In genomic region chr11:47620836-47621378, GRCh38 we compare ENCODE assay signal across 23 cellular contexts. TPM values are rescaled to one million over a fixed set of nuclear protein-coding genes. Genes with fewer than 3 reads are reported as not detected.
DNase-seq lines count a peak whose midpoint lies in the region; FAIRE-seq and TF ChIP-seq lines count a peak whose summit lies in the region.
"Had no signal": no experiment of that assay in that cellular context is flagged by ENCODE, and none has a peak within 500 bp of the region (broad histone marks: within the 10 kb centered on the region; RNA-seq: fewer than 3 reads in every experiment).

No MANE protein-coding gene starts in this region.

- H3K4me3 Mint-ChIP-seq in activated T-cell treated with anti-CD3 and anti-CD28 coated beads, Interleukin-2, amount 50 U/mL, for 24 hours: no peak overlapping the region
- H3K4me3 Mint-ChIP-seq: CD4-positive, alpha-beta memory T cell; H9 had no signal

- 47 to 54% methylated on average over 2 of the region's 2 CpGs for WGBS in tibial nerve, 2 donors
- 100% methylated on average over 2 of the region's 2 CpGs for WGBS in smooth muscle cell (ENCODE audit: low lambda C conversion rate)

- peaks cover 4% of the 10 kb centered on the region for H3F3A ChIP-seq in smooth muscle cell (ENCODE audit: low read depth)

- no peak for TF ChIP-seq POLR2A in tibial nerve (IDR thresholded peaks at IDR 0.05)

- TF ChIP-seq EP300 in tibial nerve (IDR thresholded peaks at IDR 0.05): no peak

- H2AFZ ChIP-seq in keratinocyte (ENCODE audit: control insufficient read depth, low read length) (no peak overlapping the region), smooth muscle cell (ENCODE audit: low read depth) (no peak overlapping the region)

- H3K27ac ChIP-seq in keratinocyte (ENCODE audit: control insufficient read depth, insufficient read depth, low read length) (peak overlapping the region; percentile 12), tibial nerve (peak overlapping the region in 2 of 4 donors; percentile 10 to 33), smooth muscle cell (ENCODE audit: low read depth) (no peak overlapping the region)

- peaks cover 86% of the 10 kb centered on the region for H3K36me3 Mint-ChIP-seq in activated T-cell treated with anti-CD3 and anti-CD28 coated beads, Interleukin-2, amount 50 U/mL, for 24 hours (ENCODE audit: low read depth)

- no peaks in the 10 kb centered on the region for H3K9me3 ChIP-seq in keratinocyte (ENCODE audit: control insufficient read depth, low read depth, low read length)
- H3K9me3 ChIP-seq in tibial nerve: no peaks in the 10 kb centered on the region
- H3K9me3 ChIP-seq in smooth muscle cell (replicated peaks; ENCODE audit: low read depth): no peaks in the 10 kb centered on the region
- H3K9me3 ChIP-seq: MG63 had no signal

- dilution Hi-C loops in keratinocyte (cut with MboI; ENCODE audit: extremely low pct_ligation_motif_present, low sequenced_read_pairs): no loop called here

- H3K27ac Mint-ChIP-seq in activated T-cell treated with anti-CD3 and anti-CD28 coated beads, Interleukin-2, amount 50 U/mL, for 24 hours: peak overlapping the region; percentile 59
- H3K27ac Mint-ChIP-seq: CD4-positive, alpha-beta memory T cell; H9 had no signal

- H3K9ac ChIP-seq in keratinocyte (ENCODE audit: control insufficient read depth, extremely low read depth, insufficient read depth, low read length) (no peak overlapping the region), smooth muscle cell (ENCODE audit: low read depth) (no peak overlapping the region)

- H3K4me1 ChIP-seq in keratinocyte (ENCODE audit: control insufficient read depth, extremely low read depth, insufficient read depth, low read length) (no peaks in the 10 kb centered on the region), tibial nerve (peaks cover 0 to 30% (median 4%) of the 10 kb centered on the region in 4 donors), smooth muscle cell (ENCODE audit: low read depth) (no peaks in the 10 kb centered on the region)

- H3K36me3 ChIP-seq in keratinocyte (ENCODE audit: control insufficient read depth in 2 of 2, extremely low read depth in 1 of 2, insufficient read depth in 2 of 2, low read length in 2 of 2) (peaks cover 21 to 30% of the 10 kb centered on the region in 2 experiments), tibial nerve (peaks cover 2 to 81% (median 8%) of the 10 kb centered on the region in 3 donors), smooth muscle cell (ENCODE audit: low read depth) (peaks cover 17% of the 10 kb centered on the region)

- no peaks in the 10 kb centered on the region for H4K20me1 ChIP-seq in keratinocyte (ENCODE audit: control insufficient read depth, extremely low read depth, insufficient read depth, low read length)
- no peaks in the 10 kb centered on the region for H4K20me1 ChIP-seq in smooth muscle cell (ENCODE audit: low read depth)

- H3K9me1 ChIP-seq in keratinocyte (ENCODE audit: control insufficient read depth, extremely low read depth, insufficient read depth, low read length): no peaks in the 10 kb centered on the region

- no peaks in the 10 kb centered on the region for H3K27me3 Mint-ChIP-seq in activated T-cell treated with anti-CD3 and anti-CD28 coated beads, Interleukin-2, amount 50 U/mL, for 24 hours
- H3K27me3 Mint-ChIP-seq: CD4-positive, alpha-beta memory T cell had no signal

- H3K27me3 ChIP-seq in keratinocyte (ENCODE audit: control insufficient read depth, extremely low read depth, insufficient read depth, low read length) (no peaks in the 10 kb centered on the region), tibial nerve (no peaks in the 10 kb centered on the region), smooth muscle cell (ENCODE audit: low read depth) (no peaks in the 10 kb centered on the region)
- H3K27me3 ChIP-seq: MG63 had no signal

- no peak overlapping the region for H3K4me3 ChIP-seq in keratinocyte (ENCODE audit: control insufficient read depth in 2 of 3, extremely low read depth in 1 of 3, insufficient read depth in 2 of 3, low read depth in 1 of 3, low read length in 3 of 3)
- no peak overlapping the region for H3K4me3 ChIP-seq in tibial nerve
- H3K4me3 ChIP-seq in smooth muscle cell: no peak overlapping the region
- H3K4me3 ChIP-seq: MG63 had no signal

- no peak for FAIRE-seq in keratinocyte (lab: Jason Lieb, UNC)

- DNase-seq in activated T-cell treated with anti-CD3 and anti-CD28 coated beads, Interleukin-2, amount 50 U/mL, for 24 hours: no peak
- DNase-seq in activated T-cell treated with anti-CD3 and anti-CD28 coated beads for 4 hours: no peak
- DNase-seq in dermis blood vessel endothelial cell: peak; percentile 58
- DNase-seq in keratinocyte (ENCODE audit: low read depth, low spot score): no peak
- DNase-seq in superior temporal gyrus (ENCODE audit: extremely low spot score): peak; percentile 29
- no peak for DNase-seq in tibial nerve (ENCODE audit: low spot score in 2 of 2)
- no peak for DNase-seq in smooth muscle cell (lab: John Stamatoyannopoulos, UW; ENCODE audit: unreplicated experiment)
- DNase-seq in DMS153 (lab: John Stamatoyannopoulos, UW): no peak
- DNase-seq: CD4-positive, alpha-beta memory T cell; DMS79 treated with DMSO at 0.1 percent for 48 hours; H9; IMR-90; Karpas-422; MG63; NCI-H1105 treated with DMSO at 0.1 percent for 48 hours; NCI-H1694 treated with DMSO at 0.1 percent for 48 hours; NCI-H226; NCI-H526; NK-92 treated with Interleukin-12 subunit alpha and Interleukin-12 subunit beta, amount 100 ng/mL, for 24 hours had no signal

- H3K9me3 Mint-ChIP-seq in activated T-cell treated with anti-CD3 and anti-CD28 coated beads, Interleukin-2, amount 50 U/mL, for 24 hours: no peaks in the 10 kb centered on the region
- H3K9me3 Mint-ChIP-seq: CD4-positive, alpha-beta memory T cell; H9 had no signal

- no peak for TF ChIP-seq CTCF in keratinocyte (optimal IDR thresholded peaks at IDR 0.05 in 1 of 3, IDR thresholded peaks at IDR 0.05 in 1 of 3, conservative IDR thresholded peaks at IDR 0.05 in 1 of 3; ENCODE audit: extremely low read depth in 1 of 3, insufficient read depth in 2 of 3, low read length in 3 of 3)
- no peak for TF ChIP-seq CTCF in tibial nerve (IDR thresholded peaks at IDR 0.05)
- TF ChIP-seq CTCF in smooth muscle cell (IDR thresholded peaks at IDR 0.05; ENCODE audit: borderline replicate concordance, insufficient read depth, poor library complexity, severe bottlenecking): no peak

- H3K79me2 ChIP-seq in keratinocyte (ENCODE audit: control insufficient read depth, insufficient read depth, low read length): no peaks in the 10 kb centered on the region
- H3K79me2 ChIP-seq in smooth muscle cell (ENCODE audit: low read depth): no peaks in the 10 kb centered on the region

- H3K4me2 ChIP-seq in keratinocyte (ENCODE audit: control insufficient read depth, extremely low read depth, insufficient read depth, low read depth, low read length) (no peak overlapping the region), smooth muscle cell (no peak overlapping the region)

- H3K4me1 Mint-ChIP-seq in activated T-cell treated with anti-CD3 and anti-CD28 coated beads, Interleukin-2, amount 50 U/mL, for 24 hours (ENCODE audit: low read depth): no peaks in the 10 kb centered on the region
- H3K4me1 Mint-ChIP-seq: CD4-positive, alpha-beta memory T cell; H9 had no signal

RNA-seq across cellular contexts. Expression of gene MTCH2, which starts 21.5 kb away (rescaled TPM):
- total RNA-seq in dermis blood vessel endothelial cell: 104 and 133 TPM in 2 replicates
- polyA plus RNA-seq in keratinocyte: 153 to 232 TPM (median 185 TPM) in 3 replicates
- polyA plus RNA-seq in keratinocyte (2011; ENCODE audit: low read depth): 34.7 TPM
- 182 and 257 TPM in 2 replicates for polyA plus RNA-seq in keratinocyte (2011; cell fraction: cytosol; rRNA removed)
- polyA plus RNA-seq in keratinocyte (2011; cell fraction: nucleus; rRNA removed): 119 and 136 TPM in 2 replicates
- polyA plus RNA-seq in keratinocyte (2012; ENCODE audit: low replicate concordance): 103 and 179 TPM in 2 replicates
- 125 to 181 TPM (median 129 TPM) in 3 replicates for polyA minus RNA-seq in keratinocyte
- polyA minus RNA-seq in keratinocyte (2011; cell fraction: cytosol; rRNA and poly(A)+ RNA removed): 98.4 TPM
- 25.9 and 48.2 TPM in 2 replicates for polyA minus RNA-seq in keratinocyte (2011; cell fraction: nucleus; rRNA and poly(A)+ RNA removed)
- total RNA-seq in tibial nerve: 10 to 100 TPM; 33.0 to 50.2 (median 36.3) TPM
- 74.0 and 97.0 TPM in 2 replicates for total RNA-seq in smooth muscle cell
- 152 and 177 TPM in 2 replicates for polyA plus RNA-seq in smooth muscle cell

RNA-seq across cellular contexts. Expression of gene C1QTNF4, which starts 26.7 kb away (rescaled TPM):
- total RNA-seq in dermis blood vessel endothelial cell: 0.34 and 0.37 TPM in 2 replicates
- 0.10 TPM in 1 of 3 replicates, not detected in the others for polyA plus RNA-seq in keratinocyte
- polyA plus RNA-seq in keratinocyte (2011; ENCODE audit: low read depth): 0.20 TPM
- polyA plus RNA-seq in keratinocyte (2011; cell fraction: cytosol; rRNA removed): 0.04 TPM in 1 of 2 replicates, not detected in the other
- polyA plus RNA-seq in keratinocyte (2011; cell fraction: nucleus; rRNA removed): 0.09 and 0.27 TPM in 2 replicates
- 0.41 TPM in 1 of 2 replicates, not detected in the other for polyA plus RNA-seq in keratinocyte (2012; ENCODE audit: low replicate concordance)
- polyA minus RNA-seq in keratinocyte: not detected in 3 replicates
- not detected for polyA minus RNA-seq in keratinocyte (2011; cell fraction: cytosol; rRNA and poly(A)+ RNA removed)
- 0.47 TPM in 1 of 2 replicates, not detected in the other for polyA minus RNA-seq in keratinocyte (2011; cell fraction: nucleus; rRNA and poly(A)+ RNA removed)
- total RNA-seq in tibial nerve: 10 to 100 TPM in 2 of 4 donors, 1 to 10 TPM in 2; 6.9 to 13.2 (median 9.2) TPM
- total RNA-seq in smooth muscle cell: 0.09 and 1.3 TPM in 2 replicates
- polyA plus RNA-seq in smooth muscle cell: 0.48 and 1.0 TPM in 2 replicates
- total RNA-seq: A172, HT1080, IMR-90, RPMI7951 had no signal
- polyA plus RNA-seq: CD4-positive, alpha-beta memory T cell had no signal

RNA-seq across cellular contexts. Expression of gene FAM180B, which starts 34.4 kb away (rescaled TPM):
- total RNA-seq in dermis blood vessel endothelial cell: not detected in 2 replicates
- 0.06 TPM in 1 of 3 replicates, not detected in the others for polyA plus RNA-seq in keratinocyte
- not detected for polyA plus RNA-seq in keratinocyte (2011; ENCODE audit: low read depth)
- polyA plus RNA-seq in keratinocyte (2011; cell fraction: cytosol; rRNA removed): not detected in 2 replicates
- not detected in 2 replicates for polyA plus RNA-seq in keratinocyte (2011; cell fraction: nucleus; rRNA removed)
- polyA plus RNA-seq in keratinocyte (2012; ENCODE audit: low replicate concordance): not detected in 2 replicates
- not detected in 3 replicates for polyA minus RNA-seq in keratinocyte
- polyA minus RNA-seq in keratinocyte (2011; cell fraction: cytosol; rRNA and poly(A)+ RNA removed): not detected
- not detected in 2 replicates for polyA minus RNA-seq in keratinocyte (2011; cell fraction: nucleus; rRNA and poly(A)+ RNA removed)
- total RNA-seq in tibial nerve: 10 to 100 TPM in 1 of 4 donors, 1 to 10 TPM in 3; 3.3 to 22.7 (median 4.1) TPM
- total RNA-seq in smooth muscle cell: not detected in 2 replicates
- polyA plus RNA-seq in smooth muscle cell: 0.46 TPM in 1 of 2 replicates, not detected in the other
- total RNA-seq: A172, HT1080, IMR-90, RPMI7951 had no signal
- polyA plus RNA-seq: BJ; CD4-positive, alpha-beta memory T cell; IMR-90 had no signal

RNA-seq across cellular contexts. Expression of gene NDUFS3, which starts 42.0 kb away (rescaled TPM):
- 57.3 and 101 TPM in 2 replicates for total RNA-seq in dermis blood vessel endothelial cell
- 102 to 119 TPM (median 107 TPM) in 3 replicates for polyA plus RNA-seq in keratinocyte
- polyA plus RNA-seq in keratinocyte (2011; ENCODE audit: low read depth): 56.1 TPM
- polyA plus RNA-seq in keratinocyte (2011; cell fraction: cytosol; rRNA removed): 93.2 and 103 TPM in 2 replicates
- 97.2 and 130 TPM in 2 replicates for polyA plus RNA-seq in keratinocyte (2011; cell fraction: nucleus; rRNA removed)
- 58.5 and 80.9 TPM in 2 replicates for polyA plus RNA-seq in keratinocyte (2012; ENCODE audit: low replicate concordance)
- polyA minus RNA-seq in keratinocyte: 34.7 to 79.7 TPM (median 67.5 TPM) in 3 replicates
- 49.5 TPM for polyA minus RNA-seq in keratinocyte (2011; cell fraction: cytosol; rRNA and poly(A)+ RNA removed)
- polyA minus RNA-seq in keratinocyte (2011; cell fraction: nucleus; rRNA and poly(A)+ RNA removed): 13.8 and 16.4 TPM in 2 replicates
- total RNA-seq in tibial nerve: 10 to 100 TPM; 55.1 to 65.4 (median 61.1) TPM
- 53.8 and 60.8 TPM in 2 replicates for total RNA-seq in smooth muscle cell
- polyA plus RNA-seq in smooth muscle cell: 106 and 110 TPM in 2 replicates

RNA-seq across cellular contexts. Expression of gene KBTBD4, which starts 42.1 kb away (rescaled TPM):
- total RNA-seq in dermis blood vessel endothelial cell (39.3 and 51.7 TPM in 2 replicates), tibial nerve (10 to 100 TPM; 18.0 to 20.8 (median 19.5) TPM), smooth muscle cell (9.4 and 17.5 TPM in 2 replicates)
- polyA plus RNA-seq in keratinocyte (14.0 to 17.1 TPM (median 15.4 TPM) in 3 replicates), smooth muscle cell (13.7 and 14.2 TPM in 2 replicates)
- 1.9 TPM for polyA plus RNA-seq in keratinocyte (2011; ENCODE audit: low read depth)
- 10.1 and 13.5 TPM in 2 replicates for polyA plus RNA-seq in keratinocyte (2011; cell fraction: cytosol; rRNA removed)
- 14.4 and 15.7 TPM in 2 replicates for polyA plus RNA-seq in keratinocyte (2011; cell fraction: nucleus; rRNA removed)
- 9.6 and 14.2 TPM in 2 replicates for polyA plus RNA-seq in keratinocyte (2012; ENCODE audit: low replicate concordance)
- polyA minus RNA-seq in keratinocyte: 18.0 to 22.9 TPM (median 22.1 TPM) in 3 replicates
- polyA minus RNA-seq in keratinocyte (2011; cell fraction: cytosol; rRNA and poly(A)+ RNA removed): 12.3 TPM
- polyA minus RNA-seq in keratinocyte (2011; cell fraction: nucleus; rRNA and poly(A)+ RNA removed): 8.1 and 10.9 TPM in 2 replicates

Comparison
In these comparisons a context has a peak if more than half of its experiments do, and no peak if none do; other contexts are left out.
1. DNase-seq: peak in dermis blood vessel endothelial cell (single experiment) and superior temporal gyrus (single experiment); none in activated T-cell treated with anti-CD3 and anti-CD28 coated beads, Interleukin-2, amount 50 U/mL, for 24 hours (single experiment), activated T-cell treated with anti-CD3 and anti-CD28 coated beads for 4 hours (single experiment), keratinocyte (single experiment), tibial nerve (0 of 2), smooth muscle cell (single experiment) and DMS153 (single experiment).